ENCODE assay signal across 13 cellular contexts in genomic region chr2:237896507-237896892, GRCh38. TPM values are rescaled to one million over a fixed set of nuclear protein-coding genes. Genes with fewer than 3 reads are reported as not detected.
DNase-seq lines count a peak whose midpoint lies in the region; ATAC-seq and TF ChIP-seq lines count a peak whose summit lies in the region.
"Had no signal": no experiment of that assay in that cellular context is flagged by ENCODE, and none has a peak within 500 bp of the region (broad histone marks: within the 10 kb centered on the region; RNA-seq: fewer than 3 reads in every experiment).

No MANE protein-coding gene starts in this region.

- TF ChIP-seq CTCF in WTC11 (IDR thresholded peaks at IDR 0.05) (no peak), esophagus muscularis mucosa (IDR thresholded peaks at IDR 0.05) (no peak), right lobe of liver (IDR thresholded peaks at IDR 0.05) (no peak)

- TF ChIP-seq POLR2A in esophagus muscularis mucosa (IDR thresholded peaks at IDR 0.05; ENCODE audit: low read depth) (no peak), right lobe of liver (IDR thresholded peaks at IDR 0.05) (no peak)

- peak overlapping the region; percentile 91 to 97 (median 95) for H3K27ac ChIP-seq in esophagus muscularis mucosa (replicated peaks in 1 of 4)
- H3K27ac ChIP-seq in right lobe of liver: no peak overlapping the region

- POLR2A ChIA-PET in WTC11 (lab: Charles Lee): no interaction called here

- 60% methylated on average over 5 of the region's 7 CpGs for WGBS in esophagus muscularis mucosa
- WGBS in right lobe of liver (ENCODE audit: insufficient coverage, low coverage, low lambda C conversion rate, missing lambda C conversion rate): no CpG with 5 or more reads among the region's 7 CpGs

- CTCF ChIA-PET in WTC11 (lab: Charles Lee): interaction anchor here (0.9 to 1.1 kb wide), 2 partner anchors 27 to 38 kb away, joined by 3 read pairs; no protein-coding TSS in a partner anchor

- H3K36me3 ChIP-seq in esophagus muscularis mucosa (no peaks in the 10 kb centered on the region), right lobe of liver (no peaks in the 10 kb centered on the region)

- ATAC-seq in WTC11 (no peak), HG02759 (IDR thresholded peaks at IDR 0.05; ENCODE audit: unreplicated experiment) (no peak), GM18907 (IDR thresholded peaks at IDR 0.05; ENCODE audit: unreplicated experiment) (no peak), right lobe of liver (no peak)
- ATAC-seq: HCT116; stimulated activated naive CD8-positive, alpha-beta T cell treated with anti-CD3 and anti-CD28 coated beads, Interleukin-15, Interleukin-2, amounts not matched to agents 100 U/mL and 50 U/mL, for 24 hours had no signal

- no peaks in the 10 kb centered on the region for H3K9me3 ChIP-seq in esophagus muscularis mucosa
- H3K9me3 ChIP-seq in right lobe of liver: no peaks in the 10 kb centered on the region

- no peaks in the 10 kb centered on the region for H3K9me3 Mint-ChIP-seq in WTC11

- H3K27me3 ChIP-seq in esophagus muscularis mucosa (no peaks in the 10 kb centered on the region), right lobe of liver (no peaks in the 10 kb centered on the region)

- H3K4me1 ChIP-seq in esophagus muscularis mucosa: peaks cover 51 to 94% (median 82%) of the 10 kb centered on the region in 4 donors
- peaks cover 0 to 13% (median 0%) of the 10 kb centered on the region in 4 donors for H3K4me1 ChIP-seq in right lobe of liver

- intact Hi-C loops in esophagus muscularis mucosa (cut with DNase I): loop anchor here (5.0 kb wide), 1 partner anchor 34 kb away; no protein-coding TSS in a partner anchor
- intact Hi-C loops in right lobe of liver (cut with DNase I): no loop called here

- no peaks in the 10 kb centered on the region for H3K36me3 Mint-ChIP-seq in WTC11

- no peaks in the 10 kb centered on the region for H3K27me3 Mint-ChIP-seq in WTC11 (ENCODE audit: low read depth)

- 0 out of 2 replicates have a peak, but pooled peaks cover 4% of the 10 kb centered on the region for H3K4me1 Mint-ChIP-seq in WTC11

- H3K4me3 ChIP-seq in esophagus muscularis mucosa (no peak overlapping the region), right lobe of liver (no peak overlapping the region)

- H3K27ac Mint-ChIP-seq in WTC11: no peak overlapping the region

- no peak overlapping the region for H3K4me3 Mint-ChIP-seq in WTC11

- no peak for TF ChIP-seq EP300 in esophagus muscularis mucosa (IDR thresholded peaks at IDR 0.05)

- peak; percentile 20 for DNase-seq in EL
- DNase-seq in WTC11 (ENCODE audit: low spot score): peak; percentile 4
- no peak for DNase-seq in esophagus muscularis mucosa (ENCODE audit: extremely low spot score)
- DNase-seq in renal cortical epithelial cell (ENCODE audit: low read depth): peak; percentile 4
- DNase-seq in NCI-H146 (lab: John Stamatoyannopoulos, UW): no peak
- no peak for DNase-seq in right lobe of liver
- DNase-seq: Calu3; NCI-H187; stimulated activated CD4-positive, alpha-beta T cell treated with anti-CD3 and anti-CD28 coated beads, Interleukin-2, amount 100 ng/mL, for 24 hours; stimulated activated naive CD8-positive, alpha-beta T cell treated with anti-CD3 and anti-CD28 coated beads, Interleukin-15, Interleukin-2, amounts not matched to agents 100 U/mL and 50 U/mL, for 24 hours had no signal

TF ChIP-seq in WTC11, 78 proteins besides CTCF, POLR2A, EP300 and RAD21:
- TF ChIP-seq, protein P1, sequence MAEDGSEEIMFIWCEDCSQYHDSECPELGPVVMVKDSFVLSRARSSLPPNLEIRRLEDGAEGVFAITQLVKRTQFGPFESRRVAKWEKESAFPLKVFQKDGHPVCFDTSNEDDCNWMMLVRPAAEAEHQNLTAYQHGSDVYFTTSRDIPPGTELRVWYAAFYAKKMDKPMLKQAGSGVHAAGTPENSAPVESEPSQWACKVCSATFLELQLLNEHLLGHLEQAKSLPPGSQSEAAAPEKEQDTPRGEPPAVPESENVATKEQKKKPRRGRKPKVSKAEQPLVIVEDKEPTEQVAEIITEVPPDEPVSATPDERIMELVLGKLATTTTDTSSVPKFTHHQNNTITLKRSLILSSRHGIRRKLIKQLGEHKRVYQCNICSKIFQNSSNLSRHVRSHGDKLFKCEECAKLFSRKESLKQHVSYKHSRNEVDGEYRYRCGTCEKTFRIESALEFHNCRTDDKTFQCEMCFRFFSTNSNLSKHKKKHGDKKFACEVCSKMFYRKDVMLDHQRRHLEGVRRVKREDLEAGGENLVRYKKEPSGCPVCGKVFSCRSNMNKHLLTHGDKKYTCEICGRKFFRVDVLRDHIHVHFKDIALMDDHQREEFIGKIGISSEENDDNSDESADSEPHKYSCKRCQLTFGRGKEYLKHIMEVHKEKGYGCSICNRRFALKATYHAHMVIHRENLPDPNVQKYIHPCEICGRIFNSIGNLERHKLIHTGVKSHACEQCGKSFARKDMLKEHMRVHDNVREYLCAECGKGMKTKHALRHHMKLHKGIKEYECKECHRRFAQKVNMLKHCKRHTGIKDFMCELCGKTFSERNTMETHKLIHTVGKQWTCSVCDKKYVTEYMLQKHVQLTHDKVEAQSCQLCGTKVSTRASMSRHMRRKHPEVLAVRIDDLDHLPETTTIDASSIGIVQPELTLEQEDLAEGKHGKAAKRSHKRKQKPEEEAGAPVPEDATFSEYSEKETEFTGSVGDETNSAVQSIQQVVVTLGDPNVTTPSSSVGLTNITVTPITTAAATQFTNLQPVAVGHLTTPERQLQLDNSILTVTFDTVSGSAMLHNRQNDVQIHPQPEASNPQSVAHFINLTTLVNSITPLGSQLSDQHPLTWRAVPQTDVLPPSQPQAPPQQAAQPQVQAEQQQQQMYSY (CRISPR knock-in tag; IDR thresholded peaks at IDR 0.05): no peak
- TF ChIP-seq, protein P2, sequence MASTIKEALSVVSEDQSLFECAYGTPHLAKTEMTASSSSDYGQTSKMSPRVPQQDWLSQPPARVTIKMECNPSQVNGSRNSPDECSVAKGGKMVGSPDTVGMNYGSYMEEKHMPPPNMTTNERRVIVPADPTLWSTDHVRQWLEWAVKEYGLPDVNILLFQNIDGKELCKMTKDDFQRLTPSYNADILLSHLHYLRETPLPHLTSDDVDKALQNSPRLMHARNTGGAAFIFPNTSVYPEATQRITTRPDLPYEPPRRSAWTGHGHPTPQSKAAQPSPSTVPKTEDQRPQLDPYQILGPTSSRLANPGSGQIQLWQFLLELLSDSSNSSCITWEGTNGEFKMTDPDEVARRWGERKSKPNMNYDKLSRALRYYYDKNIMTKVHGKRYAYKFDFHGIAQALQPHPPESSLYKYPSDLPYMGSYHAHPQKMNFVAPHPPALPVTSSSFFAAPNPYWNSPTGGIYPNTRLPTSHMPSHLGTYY (CRISPR knock-in tag; IDR thresholded peaks at IDR 0.05): no peak
- no peak for TF ChIP-seq CBFB (CRISPR knock-in tag; IDR thresholded peaks at IDR 0.05; ENCODE audit: low read depth)
- TF ChIP-seq EMX1 (CRISPR knock-in tag; IDR thresholded peaks at IDR 0.05): no peak
- TF ChIP-seq GRHL2 (CRISPR knock-in tag; IDR thresholded peaks at IDR 0.05; ENCODE audit: insufficient replicate concordance, severe bottlenecking): no peak
- no peak for TF ChIP-seq MXD4 (CRISPR knock-in tag; IDR thresholded peaks at IDR 0.05; ENCODE audit: borderline replicate concordance)
- no peak for TF ChIP-seq NFE2L1 (CRISPR knock-in tag; IDR thresholded peaks at IDR 0.05)
- no peak for TF ChIP-seq ZNF232 (CRISPR knock-in tag; IDR thresholded peaks at IDR 0.05)
- no peak for TF ChIP-seq ZMAT4 (CRISPR knock-in tag; IDR thresholded peaks at IDR 0.05)
- TF ChIP-seq MYBL2 (CRISPR knock-in tag; IDR thresholded peaks at IDR 0.05): no peak
- TF ChIP-seq SP1 (CRISPR knock-in tag; conservative IDR thresholded peaks at IDR 0.05): no peak
- TF ChIP-seq TEAD4 (CRISPR knock-in tag; IDR thresholded peaks at IDR 0.05): no peak
- no peak for TF ChIP-seq KAT7 (CRISPR knock-in tag; IDR thresholded peaks at IDR 0.05; ENCODE audit: borderline replicate concordance)
- TF ChIP-seq NR3C1 (CRISPR knock-in tag; conservative IDR thresholded peaks at IDR 0.05; ENCODE audit: low read depth): no peak
- TF ChIP-seq NR2C2 (CRISPR knock-in tag; IDR thresholded peaks at IDR 0.05): no peak
- TF ChIP-seq TP53 (CRISPR knock-in tag; IDR thresholded peaks at IDR 0.05): no peak
- TF ChIP-seq, protein P3, sequence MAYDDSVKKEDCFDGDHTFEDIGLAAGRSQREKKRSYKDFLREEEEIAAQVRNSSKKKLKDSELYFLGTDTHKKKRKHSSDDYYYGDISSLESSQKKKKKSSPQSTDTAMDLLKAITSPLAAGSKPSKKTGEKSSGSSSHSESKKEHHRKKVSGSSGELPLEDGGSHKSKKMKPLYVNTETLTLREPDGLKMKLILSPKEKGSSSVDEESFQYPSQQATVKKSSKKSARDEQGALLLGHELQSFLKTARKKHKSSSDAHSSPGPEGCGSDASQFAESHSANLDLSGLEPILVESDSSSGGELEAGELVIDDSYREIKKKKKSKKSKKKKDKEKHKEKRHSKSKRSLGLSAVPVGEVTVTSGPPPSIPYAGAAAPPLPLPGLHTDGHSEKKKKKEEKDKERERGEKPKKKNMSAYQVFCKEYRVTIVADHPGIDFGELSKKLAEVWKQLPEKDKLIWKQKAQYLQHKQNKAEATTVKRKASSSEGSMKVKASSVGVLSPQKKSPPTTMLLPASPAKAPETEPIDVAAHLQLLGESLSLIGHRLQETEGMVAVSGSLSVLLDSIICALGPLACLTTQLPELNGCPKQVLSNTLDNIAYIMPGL (CRISPR knock-in tag; IDR thresholded peaks at IDR 0.05): no peak
- no peak for TF ChIP-seq ATF1 (CRISPR knock-in tag; IDR thresholded peaks at IDR 0.05)
- no peak for TF ChIP-seq ZNF396 (CRISPR knock-in tag; IDR thresholded peaks at IDR 0.05; ENCODE audit: borderline replicate concordance)
- TF ChIP-seq FOXP1 (CRISPR knock-in tag; IDR thresholded peaks at IDR 0.05; ENCODE audit: borderline replicate concordance): no peak
TF ChIP-seq in WTC11: peak in this region for 0.

RNA-seq across cellular contexts. Expression of gene RAMP1, which starts 37.1 kb away (rescaled TPM):
- total RNA-seq in WTC11 (2021): 0.62 to 1.2 TPM (median 1.0 TPM) in 3 replicates
- 100 to 1,000 TPM; 172 to 287 (median 231) TPM for total RNA-seq in esophagus muscularis mucosa
- total RNA-seq in renal cortical epithelial cell: 0.50 and 2.6 TPM in 2 replicates
- 10 to 100 TPM; 10.1 to 75.2 (median 37.5) TPM for total RNA-seq in right lobe of liver

Comparison
In these comparisons a context has a peak if more than half of its experiments do, and no peak if none do; other contexts are left out.
1. DNase-seq: peak in EL (single experiment), WTC11 (single experiment) and renal cortical epithelial cell (single experiment); none in esophagus muscularis mucosa (single experiment), NCI-H146 (single experiment) and right lobe of liver (0 of 3).
2. H3K27ac ChIP-seq: peak in esophagus muscularis mucosa (4 of 4); none in right lobe of liver (0 of 3).